9 cellular contexts compared by ENCODE assay signal in the genomic region with DNA sequence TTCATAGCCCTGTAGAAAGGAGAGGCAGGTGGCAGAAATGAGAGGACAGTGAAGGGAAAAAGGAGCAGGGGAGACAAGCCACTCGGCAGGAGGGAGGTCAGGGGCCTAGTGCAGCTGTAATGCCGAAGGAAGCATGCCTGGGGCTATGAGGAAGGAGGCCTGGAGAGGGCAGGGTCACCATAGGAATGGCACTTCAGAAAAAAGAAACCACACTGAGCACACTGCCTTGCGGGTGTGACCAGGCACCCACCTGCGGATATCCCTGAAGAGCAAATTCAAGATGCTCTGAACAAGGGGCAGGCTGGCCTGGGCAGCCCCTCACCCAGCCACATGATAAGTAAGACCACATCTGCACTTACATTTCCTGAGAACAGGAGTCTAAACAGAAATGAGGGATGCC.
A peak's percentile ranks its signal among the peaks of the same experiment; 100 is the strongest.
DNase-seq lines count a peak whose midpoint lies in the region; ATAC-seq, FAIRE-seq and TF ChIP-seq lines count a peak whose summit lies in the region.
"Had no signal": no experiment of that assay in that cellular context is flagged by ENCODE, and none has a peak within 500 bp of the region (broad histone marks: within the 10 kb centered on the region; RNA-seq: fewer than 3 reads in every experiment).

No MANE protein-coding gene starts in this region.

- intact Hi-C loops in activated B cell treated with CpG ODN at 0.5 μM for 24 hours (cut with micrococcal nuclease), result loop anchor here (1.0 to 10.0 kb wide), 4 partner anchors 161 to 563 kb away; a partner anchor contains a TSS

- no peak for FAIRE-seq in frontal cortex (lab: Jason Lieb, UNC)

- TF ChIP-seq CTCF in activated B cell treated with CpG ODN at 0.5 μM for 24 hours (IDR thresholded peaks at IDR 0.05) (no peak), type B pancreatic cell (conservative IDR thresholded peaks at IDR 0.05) (peak; percentile 17)

- no peak for DNase-seq in activated naive CD4-positive, alpha-beta T cell treated with anti-CD3 and anti-CD28 coated beads, Interleukin-2, amount 50 U/mL, for 16 hours
- DNase-seq in activated B cell treated with CpG ODN at 0.5 μM for 24 hours (no peak), iPS-NIHi7 (ENCODE audit: extremely low spot score) (peak; percentile 91), type B pancreatic cell (ENCODE audit: extremely low spot score, unreplicated experiment) (no peak), frontal cortex (ENCODE audit: low spot score in 2 of 2) (no peak), cerebellum (ENCODE audit: low spot score) (no peak), NCI-H510A (lab: John Stamatoyannopoulos, UW) (no peak)
- DNase-seq: activated T-cell treated with anti-CD3 and anti-CD28 coated beads, Interleukin-2, amount 50 U/mL, for 4 hours had no signal

- CTCF ChIA-PET in activated B cell treated with CpG ODN at 0.5 μM for 24 hours (lab: Charles Lee), result interaction anchor here (0.9 to 1.8 kb wide), 4 partner anchors 10 to 180 kb away, joined by 3 to 9 read pairs (median 4); no protein-coding TSS in a partner anchor

- no peaks in the 10 kb centered on the region for H3K27me3 Mint-ChIP-seq in activated naive CD4-positive, alpha-beta T cell treated with anti-CD3 and anti-CD28 coated beads, Interleukin-2, amount 50 U/mL, for 24 hours
- H3K27me3 Mint-ChIP-seq in activated B cell treated with CpG ODN at 0.5 μM for 24 hours (no peaks in the 10 kb centered on the region), type B pancreatic cell (no peaks in the 10 kb centered on the region)

- H3K27ac Mint-ChIP-seq in activated naive CD4-positive, alpha-beta T cell treated with anti-CD3 and anti-CD28 coated beads, Interleukin-2, amount 50 U/mL, for 24 hours, result peak overlapping the region; percentile 87
- H3K27ac Mint-ChIP-seq in activated B cell treated with CpG ODN at 0.5 μM for 24 hours (peak overlapping the region; percentile 86), type B pancreatic cell (no peak overlapping the region)

- H3K36me3 Mint-ChIP-seq in activated naive CD4-positive, alpha-beta T cell treated with anti-CD3 and anti-CD28 coated beads, Interleukin-2, amount 50 U/mL, for 24 hours, result peaks cover 21% of the 10 kb centered on the region
- H3K36me3 Mint-ChIP-seq in activated B cell treated with CpG ODN at 0.5 μM for 24 hours (ENCODE audit: low read depth) (peaks cover 78% of the 10 kb centered on the region), type B pancreatic cell (peaks cover 44% of the 10 kb centered on the region)

- H3K4me3 Mint-ChIP-seq in activated naive CD4-positive, alpha-beta T cell treated with anti-CD3 and anti-CD28 coated beads, Interleukin-2, amount 50 U/mL, for 24 hours, result no peak overlapping the region
- H3K4me3 Mint-ChIP-seq in activated B cell treated with CpG ODN at 0.5 μM for 24 hours, result peak overlapping the region; percentile 35
- H3K4me3 Mint-ChIP-seq in type B pancreatic cell, result no peak overlapping the region
- H3K4me3 Mint-ChIP-seq: activated T-cell treated with anti-CD3 and anti-CD28 coated beads, Interleukin-2, amount 50 U/mL, for 4 hours had no signal

- H3K9me3 Mint-ChIP-seq in activated naive CD4-positive, alpha-beta T cell treated with anti-CD3 and anti-CD28 coated beads, Interleukin-2, amount 50 U/mL, for 24 hours, result no peaks in the 10 kb centered on the region
- H3K9me3 Mint-ChIP-seq in activated B cell treated with CpG ODN at 0.5 μM for 24 hours (no peaks in the 10 kb centered on the region), type B pancreatic cell (no peaks in the 10 kb centered on the region)
- H3K9me3 Mint-ChIP-seq: activated T-cell treated with anti-CD3 and anti-CD28 coated beads, Interleukin-2, amount 50 U/mL, for 4 hours had no signal

- peaks cover 46% of the 10 kb centered on the region for H3K4me1 Mint-ChIP-seq in activated naive CD4-positive, alpha-beta T cell treated with anti-CD3 and anti-CD28 coated beads, Interleukin-2, amount 50 U/mL, for 24 hours
- peaks cover 59% of the 10 kb centered on the region for H3K4me1 Mint-ChIP-seq in activated B cell treated with CpG ODN at 0.5 μM for 24 hours
- H3K4me1 Mint-ChIP-seq in type B pancreatic cell (ENCODE audit: unreplicated experiment), result no peaks in the 10 kb centered on the region

- POLR2A ChIA-PET in activated B cell treated with CpG ODN at 0.5 μM for 24 hours (lab: Charles Lee), result interaction anchor here (0.6 kb wide), 1 partner anchor 195 kb away, joined by 3 read pairs; no protein-coding TSS in a partner anchor

- ATAC-seq in activated B cell treated with CpG ODN at 0.5 μM for 24 hours (ENCODE audit: low read depth), result no peak
